In genomic region chr16:47644166-47644565, GRCh38 we compare ENCODE assay signal across 11 cellular contexts.
DNase-seq lines count a peak whose midpoint lies in the region; ATAC-seq and TF ChIP-seq lines count a peak whose summit lies in the region.
"Had no signal": no experiment of that assay in that cellular context is flagged by ENCODE, and none has a peak within 500 bp of the region (broad histone marks: within the 10 kb centered on the region; RNA-seq: fewer than 3 reads in every experiment).

No MANE protein-coding gene starts in this region.

- intact Hi-C loops in Right ventricle myocardium inferior (cut with DNase I): loop anchor here (10.0 kb wide), 1 partner anchor 179 kb away; the partner anchor contains the start of genes ITFG1 and PHKB
- intact Hi-C loops in left ventricle myocardium inferior (cut with micrococcal nuclease): no loop called here
- intact Hi-C loops in mucosa of descending colon (cut with DNase I, micrococcal nuclease): no loop called here
- intact Hi-C loops in activated CD4-positive, alpha-beta T cell treated with anti-CD3 and anti-CD28 coated beads, Interleukin-2, amount 10 ng/mL, durations not matched to agents 24 days and 14 days (cut with micrococcal nuclease): no loop called here

- H3K9me3 Mint-ChIP-seq in activated CD8-positive, alpha-beta memory T cell treated with anti-CD3 and anti-CD28 coated beads, Interleukin-2, amount 10 ng/mL, durations not matched to agents 7 days and 5 days (ENCODE audit: low read depth): no peaks in the 10 kb centered on the region
- H3K9me3 Mint-ChIP-seq in activated CD4-positive, alpha-beta T cell treated with anti-CD3 and anti-CD28 coated beads, Interleukin-2, amount 10 ng/mL, durations not matched to agents 24 days and 14 days: no peaks in the 10 kb centered on the region
- H3K9me3 Mint-ChIP-seq: activated naive CD8-positive, alpha-beta T cell treated with anti-CD3 and anti-CD28 coated beads, Interleukin-2, amount 50 U/mL, for 24 hours had no signal

- TF ChIP-seq CTCF in right atrium auricular region (IDR thresholded peaks at IDR 0.05) (no peak), left ventricle myocardium inferior (IDR thresholded peaks at IDR 0.05; ENCODE audit: borderline replicate concordance) (no peak), mucosa of descending colon (IDR thresholded peaks at IDR 0.05) (no peak)

- H3K27me3 ChIP-seq in right atrium auricular region (no peaks in the 10 kb centered on the region), left ventricle myocardium inferior (ENCODE audit: low read depth) (no peaks in the 10 kb centered on the region)
- H3K27me3 ChIP-seq: hepatocyte had no signal

- H3K27ac Mint-ChIP-seq in activated CD8-positive, alpha-beta memory T cell treated with anti-CD3 and anti-CD28 coated beads, Interleukin-2, amount 10 ng/mL, durations not matched to agents 7 days and 5 days: no peak overlapping the region
- no peak overlapping the region for H3K27ac Mint-ChIP-seq in activated CD4-positive, alpha-beta T cell treated with anti-CD3 and anti-CD28 coated beads, Interleukin-2, amount 10 ng/mL, durations not matched to agents 24 days and 14 days

- peaks cover 15% of the 10 kb centered on the region for H3K4me1 Mint-ChIP-seq in activated CD8-positive, alpha-beta memory T cell treated with anti-CD3 and anti-CD28 coated beads, Interleukin-2, amount 10 ng/mL, durations not matched to agents 7 days and 5 days
- peaks cover 9% of the 10 kb centered on the region for H3K4me1 Mint-ChIP-seq in activated CD4-positive, alpha-beta T cell treated with anti-CD3 and anti-CD28 coated beads, Interleukin-2, amount 10 ng/mL, durations not matched to agents 24 days and 14 days

- H3K36me3 Mint-ChIP-seq in activated CD8-positive, alpha-beta memory T cell treated with anti-CD3 and anti-CD28 coated beads, Interleukin-2, amount 10 ng/mL, durations not matched to agents 7 days and 5 days: peaks cover 14% of the 10 kb centered on the region
- peaks cover 18% of the 10 kb centered on the region for H3K36me3 Mint-ChIP-seq in activated CD4-positive, alpha-beta T cell treated with anti-CD3 and anti-CD28 coated beads, Interleukin-2, amount 10 ng/mL, durations not matched to agents 24 days and 14 days (ENCODE audit: low read depth)

- H3K9me3 ChIP-seq in right atrium auricular region (no peaks in the 10 kb centered on the region), left ventricle myocardium inferior (replicated peaks) (no peaks in the 10 kb centered on the region), mucosa of descending colon (no peaks in the 10 kb centered on the region)

- H3K36me3 ChIP-seq in right atrium auricular region (peaks cover 10% of the 10 kb centered on the region), left ventricle myocardium inferior (peaks cover 21% of the 10 kb centered on the region), mucosa of descending colon (ENCODE audit: low read depth) (no peaks in the 10 kb centered on the region)

- ATAC-seq in Right ventricle myocardium inferior: peak; percentile 62
- no peak for ATAC-seq in mucosa of descending colon
- no peak for ATAC-seq in activated CD8-positive, alpha-beta memory T cell treated with anti-CD3 and anti-CD28 coated beads, Interleukin-2, amount 10 ng/mL, durations not matched to agents 7 days and 5 days
- ATAC-seq: activated naive CD8-positive, alpha-beta T cell treated with anti-CD3 and anti-CD28 coated beads, Interleukin-2, amount 50 U/mL, for 24 hours had no signal

- H3K4me3 Mint-ChIP-seq in activated CD8-positive, alpha-beta memory T cell treated with anti-CD3 and anti-CD28 coated beads, Interleukin-2, amount 10 ng/mL, durations not matched to agents 7 days and 5 days: no peak overlapping the region
- H3K4me3 Mint-ChIP-seq in activated CD4-positive, alpha-beta T cell treated with anti-CD3 and anti-CD28 coated beads, Interleukin-2, amount 10 ng/mL, durations not matched to agents 24 days and 14 days: no peak overlapping the region
- H3K4me3 Mint-ChIP-seq: activated naive CD8-positive, alpha-beta T cell treated with anti-CD3 and anti-CD28 coated beads, Interleukin-2, amount 50 U/mL, for 24 hours had no signal

- CTCF ChIA-PET in activated CD8-positive, alpha-beta memory T cell treated with anti-CD3 and anti-CD28 coated beads, Interleukin-2, amount 10 ng/mL, durations not matched to agents 7 days and 5 days (lab: Charles Lee): interaction anchor here (1.2 kb wide), 1 partner anchor 502 kb away, joined by 3 read pairs; no protein-coding TSS in a partner anchor

- H3K27me3 Mint-ChIP-seq in activated CD8-positive, alpha-beta memory T cell treated with anti-CD3 and anti-CD28 coated beads, Interleukin-2, amount 10 ng/mL, durations not matched to agents 7 days and 5 days: no peaks in the 10 kb centered on the region
- no peaks in the 10 kb centered on the region for H3K27me3 Mint-ChIP-seq in activated CD4-positive, alpha-beta T cell treated with anti-CD3 and anti-CD28 coated beads, Interleukin-2, amount 10 ng/mL, durations not matched to agents 24 days and 14 days
- H3K27me3 Mint-ChIP-seq: activated naive CD8-positive, alpha-beta T cell treated with anti-CD3 and anti-CD28 coated beads, Interleukin-2, amount 50 U/mL, for 24 hours had no signal

- H3K27ac ChIP-seq in right atrium auricular region (no peak overlapping the region), left ventricle myocardium inferior (replicated peaks) (peak overlapping the region; percentile 29)
- H3K27ac ChIP-seq: hepatocyte had no signal

- no peak for DNase-seq in Right ventricle myocardium inferior (ENCODE audit: missing footprints)
- DNase-seq in right atrium auricular region (ENCODE audit: low spot score): no peak
- DNase-seq in astrocyte of the hippocampus (ENCODE audit: low read depth, low spot score): peak; percentile 84
- no peak for DNase-seq in left ventricle myocardium inferior
- DNase-seq in 8988T: no peak
- no peak for DNase-seq in mucosa of descending colon
- DNase-seq in activated CD8-positive, alpha-beta memory T cell treated with anti-CD3 and anti-CD28 coated beads, Interleukin-2, amount 10 ng/mL, durations not matched to agents 7 days and 5 days: no peak
- no peak for DNase-seq in activated CD4-positive, alpha-beta T cell treated with anti-CD3 and anti-CD28 coated beads, Interleukin-2, amount 10 ng/mL, durations not matched to agents 24 days and 14 days
- DNase-seq: activated naive CD8-positive, alpha-beta T cell treated with anti-CD3 and anti-CD28 coated beads, Interleukin-2, amount 50 U/mL, for 24 hours; trophoblast cell had no signal

- H3K4me1 ChIP-seq in right atrium auricular region (peaks cover 0 to 19% of the 10 kb centered on the region in 2 donors), left ventricle myocardium inferior (peaks cover 30% of the 10 kb centered on the region), mucosa of descending colon (ENCODE audit: low read depth) (no peaks in the 10 kb centered on the region)

- no peak overlapping the region for H3K4me3 ChIP-seq in right atrium auricular region
- H3K4me3 ChIP-seq in left ventricle myocardium inferior: no peak overlapping the region
- H3K4me3 ChIP-seq in mucosa of descending colon: no peak overlapping the region
- H3K4me3 ChIP-seq: hepatocyte had no signal
